In genomic region chrX:9853307-9853706, GRCh38 we compare ENCODE assay signal across 15 cellular contexts.
DNase-seq lines count a peak whose midpoint lies in the region; ATAC-seq and TF ChIP-seq lines count a peak whose summit lies in the region.
"Had no signal": no experiment of that assay in that cellular context is flagged by ENCODE, and none has a peak within 500 bp of the region (broad histone marks: within the 10 kb centered on the region; RNA-seq: fewer than 3 reads in every experiment).

No MANE protein-coding gene starts in this region.

- H2BK15ac ChIP-seq in mesenchymal stem cell (ENCODE audit: low read depth, poor library complexity, severe bottlenecking): no peak overlapping the region

- no peak overlapping the region for H2BK12ac ChIP-seq in mesenchymal stem cell (ENCODE audit: low read length in 2 of 2)
- peak overlapping the region; percentile 74 for H2BK12ac ChIP-seq in trophoblast cell (ENCODE audit: low read length)

- H3K23ac ChIP-seq in mesenchymal stem cell (ENCODE audit: low read length in 2 of 2) (no peak overlapping the region), trophoblast cell (ENCODE audit: low read length) (no peak overlapping the region)

- H3K4me3 Mint-ChIP-seq in WTC11: no peak overlapping the region
- H3K4me3 Mint-ChIP-seq: B cell; CD4-positive, alpha-beta T cell had no signal

- H3K79me1 ChIP-seq in mesenchymal stem cell (replicated peaks; ENCODE audit: low read length, poor library complexity, severe bottlenecking): peaks cover 8% of the 10 kb centered on the region
- H3K79me1 ChIP-seq in trophoblast cell (ENCODE audit: low read length): peaks cover 39% of the 10 kb centered on the region

- H3K14ac ChIP-seq in mesenchymal stem cell (ENCODE audit: low read length in 2 of 2): peak overlapping the region in 1 of 2 experiments; percentile 8
- H3K14ac ChIP-seq in trophoblast cell (ENCODE audit: low read length): peak overlapping the region; percentile 79

- no peaks in the 10 kb centered on the region for H3K36me3 Mint-ChIP-seq in WTC11

- 29% methylated on average over 3 of the region's 4 CpGs for WGBS in mesenchymal stem cell
- WGBS in trophoblast cell (ENCODE audit: extremely low coverage, insufficient coverage, insufficient read length): no CpG with 5 or more reads among the region's 4 CpGs
- WGBS in right cardiac atrium: 61% methylated on average over 4 of the region's 4 CpGs

- H3K27me3 Mint-ChIP-seq in WTC11 (ENCODE audit: low read depth): no peaks in the 10 kb centered on the region

- peak overlapping the region; percentile 21 to 43 for H3K18ac ChIP-seq in mesenchymal stem cell (ENCODE audit: low read depth in 1 of 2, low read length in 2 of 2)
- H3K18ac ChIP-seq in trophoblast cell (ENCODE audit: low read length): no peak overlapping the region

- H3K27me3 ChIP-seq in foreskin keratinocyte (no peaks in the 10 kb centered on the region), mesenchymal stem cell (ENCODE audit: control insufficient read depth in 1 of 2, insufficient read depth in 1 of 2, low read length in 2 of 2) (peaks cover 0 to 35% of the 10 kb centered on the region in 2 experiments), trophoblast cell (ENCODE audit: insufficient read depth, low read length) (no peaks in the 10 kb centered on the region), right cardiac atrium (ENCODE audit: control insufficient read depth, insufficient read depth) (no peaks in the 10 kb centered on the region)

- peaks cover 44% of the 10 kb centered on the region for H3K4me1 Mint-ChIP-seq in WTC11
- H3K4me1 Mint-ChIP-seq: B cell had no signal

- H3K4ac ChIP-seq in mesenchymal stem cell (ENCODE audit: low read depth in 1 of 2, low read length in 2 of 2): no peak overlapping the region
- no peak overlapping the region for H3K4ac ChIP-seq in trophoblast cell (ENCODE audit: low read depth, low read length)

- H3K9me3 ChIP-seq in mesenchymal stem cell (ENCODE audit: control insufficient read depth, low read length): no peaks in the 10 kb centered on the region
- no peaks in the 10 kb centered on the region for H3K9me3 ChIP-seq in trophoblast cell (ENCODE audit: insufficient read depth, low read depth, low read length)
- no peaks in the 10 kb centered on the region for H3K9me3 ChIP-seq in right cardiac atrium (ENCODE audit: control insufficient read depth, low read length)

- H2AFZ ChIP-seq in mesenchymal stem cell (ENCODE audit: low read depth, low read length) (no peak overlapping the region), trophoblast cell (ENCODE audit: insufficient read depth, low read length, poor library complexity) (no peak overlapping the region)
- H2AFZ ChIP-seq: GM23248 had no signal

- TF ChIP-seq CTCF in WTC11 (IDR thresholded peaks at IDR 0.05) (no peak), foreskin keratinocyte (conservative IDR thresholded peaks at IDR 0.05) (no peak)

- DNase-seq in WTC11 (ENCODE audit: low spot score) (no peak), foreskin keratinocyte (peak; percentile 49 to 59), mesenchymal stem cell (peak; percentile 25), trophoblast cell (no peak), right cardiac atrium (no peak), erythroblast (lab: John Stamatoyannopoulos, UW) (no peak)
- no peak for DNase-seq in stimulated activated CD4-positive, alpha-beta T cell treated with anti-CD3 and anti-CD28 coated beads, Interleukin-4, amount 100 ng/mL, for 4 hours
- DNase-seq: C1 segment of cervical spinal cord; Calu3; CD4-positive, alpha-beta T cell; DMS 273 treated with DMSO at 0.1 percent for 48 hours; GM23248 had no signal

- no peak overlapping the region for H3K27ac ChIP-seq in foreskin keratinocyte
- H3K27ac ChIP-seq in mesenchymal stem cell (ENCODE audit: low read length, poor library complexity, severe bottlenecking): peak overlapping the region; percentile 38
- H3K27ac ChIP-seq in trophoblast cell (ENCODE audit: low read depth, low read length): peak overlapping the region; percentile 99
- no peak overlapping the region for H3K27ac ChIP-seq in right cardiac atrium (ENCODE audit: low read length)
- H3K27ac ChIP-seq: GM23248 had no signal

- no peak overlapping the region for H4K12ac ChIP-seq in trophoblast cell (ENCODE audit: low read depth, low read length)

- intact Hi-C loops in right cardiac atrium (cut with DNase I): no loop called here

- H2BK120ac ChIP-seq in mesenchymal stem cell (ENCODE audit: low read depth, low read length) (no peak overlapping the region), trophoblast cell (ENCODE audit: insufficient read depth, low read length, poor library complexity) (peak overlapping the region; percentile 99)

- H3K4me2 ChIP-seq in mesenchymal stem cell (ENCODE audit: low read length, poor library complexity, severe bottlenecking): no peak overlapping the region
- no peak overlapping the region for H3K4me2 ChIP-seq in trophoblast cell (ENCODE audit: low read length)

- no peak overlapping the region for H2BK5ac ChIP-seq in mesenchymal stem cell (ENCODE audit: low read depth, low read length, poor library complexity, severe bottlenecking)
- peak overlapping the region; percentile 76 for H2BK5ac ChIP-seq in trophoblast cell (ENCODE audit: low read depth, low read length, poor library complexity)

- CTCF ChIA-PET in WTC11 (lab: Charles Lee): no interaction called here

- TF ChIP-seq POLR2A in erythroblast (IDR thresholded peaks at IDR 0.05; ENCODE audit: low read length): no peak

- no peaks in the 10 kb centered on the region for H3K9me3 Mint-ChIP-seq in WTC11
- H3K9me3 Mint-ChIP-seq: CD4-positive, alpha-beta T cell had no signal

- peak overlapping the region; percentile 39 for H4K91ac ChIP-seq in mesenchymal stem cell (ENCODE audit: low read length)
- peak overlapping the region; percentile 93 for H4K91ac ChIP-seq in trophoblast cell (ENCODE audit: low read depth, low read length)

- H3K79me2 ChIP-seq in trophoblast cell (ENCODE audit: control insufficient read depth, insufficient read depth, low read length, poor library complexity): peaks cover 11% of the 10 kb centered on the region

- H4K8ac ChIP-seq in mesenchymal stem cell (ENCODE audit: low read length): no peak overlapping the region
- peak overlapping the region; percentile 26 for H4K8ac ChIP-seq in trophoblast cell (ENCODE audit: low read depth, low read length)

- ATAC-seq in WTC11 (no peak), foreskin keratinocyte (peak; percentile 40), right cardiac atrium (no peak)
- ATAC-seq: GM12878, HCT116 had no signal

- H3K9ac ChIP-seq in mesenchymal stem cell (ENCODE audit: low read length): no peak overlapping the region
- H3K9ac ChIP-seq in trophoblast cell (ENCODE audit: low read length): no peak overlapping the region
- H3K9ac ChIP-seq: GM23248 had no signal

- H3K36me3 ChIP-seq in mesenchymal stem cell (ENCODE audit: control insufficient read depth in 1 of 2, insufficient read depth in 2 of 2, low read depth in 1 of 2, low read length in 2 of 2) (peaks cover 0 to 4% of the 10 kb centered on the region in 2 experiments), trophoblast cell (ENCODE audit: control insufficient read depth in 1 of 2, insufficient read depth in 2 of 2, low read length in 2 of 2) (peaks cover 3 to 6% of the 10 kb centered on the region in 2 experiments)

- POLR2A ChIA-PET in WTC11 (lab: Charles Lee): no interaction called here

- H3K4me1 ChIP-seq in foreskin keratinocyte (no peaks in the 10 kb centered on the region), mesenchymal stem cell (ENCODE audit: control insufficient read depth, insufficient read depth, low read depth, low read length) (peaks cover 27% of the 10 kb centered on the region), trophoblast cell (ENCODE audit: control insufficient read depth in 1 of 2, insufficient read depth in 2 of 2, low read length in 2 of 2) (peaks cover 26 to 28% of the 10 kb centered on the region in 2 experiments), right cardiac atrium (ENCODE audit: control insufficient read depth, insufficient read depth, low read length) (no peaks in the 10 kb centered on the region)

- H2AK5ac ChIP-seq in mesenchymal stem cell (ENCODE audit: low read length, severe bottlenecking) (peak overlapping the region; percentile 92), trophoblast cell (ENCODE audit: low read length) (no peak overlapping the region)

- H3K27ac Mint-ChIP-seq in WTC11: peak overlapping the region; percentile 44
- H3K27ac Mint-ChIP-seq: B cell; CD4-positive, alpha-beta T cell had no signal

- H3K4me3 ChIP-seq in mesenchymal stem cell (ENCODE audit: insufficient read depth in 1 of 2, low read depth in 1 of 2, low read length in 2 of 2) (no peak overlapping the region), trophoblast cell (ENCODE audit: low read depth, low read length) (no peak overlapping the region), right cardiac atrium (ENCODE audit: low read length) (no peak overlapping the region)
- H3K4me3 ChIP-seq: GM12878, GM23248 had no signal

TF ChIP-seq in WTC11, 78 proteins besides CTCF, POLR2A, EP300 and RAD21:
- no peak for TF ChIP-seq ZNF219 (CRISPR knock-in tag; IDR thresholded peaks at IDR 0.05; ENCODE audit: borderline replicate concordance)

Comparison
In these comparisons a context has a peak if more than half of its experiments do, and no peak if none do; other contexts are left out.
1. DNase-seq: peak in foreskin keratinocyte (2 of 2) and mesenchymal stem cell (single experiment); none in WTC11 (single experiment), trophoblast cell (0 of 2), right cardiac atrium (0 of 3), erythroblast (0 of 2) and stimulated activated CD4-positive, alpha-beta T cell treated with anti-CD3 and anti-CD28 coated beads, Interleukin-4, amount 100 ng/mL, for 4 hours (0 of 2).
2. H3K27ac ChIP-seq: peak in mesenchymal stem cell (single experiment) and trophoblast cell (single experiment); none in foreskin keratinocyte (single experiment) and right cardiac atrium (single experiment).